Comparison of ENCODE assay signal across 1 cellular context in genomic region chr6:19873031-19873430, GRCh38.
A peak's percentile ranks its signal among the peaks of the same experiment; 100 is the strongest.
TF ChIP-seq lines count a peak whose summit lies in the region.

No MANE protein-coding gene starts in this region.

TF ChIP-seq in IMR-90, 13 proteins besides CTCF, POLR2A, EP300 and RAD21:
- peak; percentile 30; the same call in 1 of the 2 replicates for TF ChIP-seq CEBPB (IDR thresholded peaks at IDR 0.05; ENCODE audit: low read depth, low read length)
- TF ChIP-seq SMC3 (IDR thresholded peaks at IDR 0.05; ENCODE audit: low read depth, low read length) = peak; percentile 21; the same call in 1 of the 2 replicates
- TF ChIP-seq MAZ (IDR thresholded peaks at IDR 0.05; ENCODE audit: borderline replicate concordance, low read depth, low read length) = no peak
TF ChIP-seq in IMR-90: peak in this region for 2.
